Comparison of ENCODE assay signal across 25 cellular contexts in the genomic region with DNA sequence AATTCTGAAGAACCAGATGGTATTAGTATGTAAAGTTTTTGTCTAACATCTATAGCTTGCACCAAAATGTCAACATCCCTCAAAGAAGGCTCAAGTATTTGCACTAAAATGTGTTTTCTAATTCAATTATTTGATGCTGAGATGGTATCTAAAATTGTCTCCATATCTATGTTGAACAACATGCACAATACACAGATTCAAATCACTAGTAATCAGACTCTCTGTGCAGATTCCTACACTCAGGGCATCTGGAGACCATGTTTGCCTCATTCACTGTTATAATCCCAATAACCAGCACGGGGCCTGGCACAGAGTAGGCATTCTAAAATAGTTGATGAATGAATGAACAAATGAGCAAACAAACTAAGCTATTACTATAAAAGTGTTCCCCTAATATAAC.
"Had no signal": no experiment of that assay in that cellular context is flagged by ENCODE, and none has a peak within 500 bp of the region (broad histone marks: within the 10 kb centered on the region; RNA-seq: fewer than 3 reads in every experiment).

No MANE protein-coding gene starts in this region.

- H3K4me3 Mint-ChIP-seq: immature natural killer cell; naive thymus-derived CD8-positive, alpha-beta T cell; neural crest cell; stimulated activated effector memory CD8-positive, alpha-beta T cell treated with anti-CD3 and anti-CD28 coated beads, Interleukin-12 subunit alpha, Interleukin-12 subunit beta, amount 100 ng/mL, for 72 hours; stimulated activated naive CD8-positive, alpha-beta T cell treated with anti-CD3 and anti-CD28 coated beads, Interleukin-15, Interleukin-2, amounts not matched to agents 100 ng/mL and 50 ng/mL, for 24 hours had no signal

- H3K9me3 Mint-ChIP-seq: immature natural killer cell; naive thymus-derived CD8-positive, alpha-beta T cell; stimulated activated effector memory CD8-positive, alpha-beta T cell treated with anti-CD3 and anti-CD28 coated beads, Interleukin-12 subunit alpha, Interleukin-12 subunit beta, amount 100 ng/mL, for 72 hours; stimulated activated naive CD8-positive, alpha-beta T cell treated with anti-CD3 and anti-CD28 coated beads, Interleukin-15, Interleukin-2, amounts not matched to agents 100 ng/mL and 50 ng/mL, for 24 hours had no signal

- H3K27me3 Mint-ChIP-seq: naive thymus-derived CD8-positive, alpha-beta T cell; stimulated activated naive CD8-positive, alpha-beta T cell treated with anti-CD3 and anti-CD28 coated beads, Interleukin-15, Interleukin-2, amounts not matched to agents 100 ng/mL and 50 ng/mL, for 24 hours had no signal

- H3K4me1 ChIP-seq: prostate gland, upper lobe of right lung had no signal

- H3K27ac Mint-ChIP-seq: immature natural killer cell; naive thymus-derived CD8-positive, alpha-beta T cell; nephron; stimulated activated effector memory CD8-positive, alpha-beta T cell treated with anti-CD3 and anti-CD28 coated beads, Interleukin-12 subunit alpha, Interleukin-12 subunit beta, amount 100 ng/mL, for 72 hours; stimulated activated naive CD8-positive, alpha-beta T cell treated with anti-CD3 and anti-CD28 coated beads, Interleukin-15, Interleukin-2, amounts not matched to agents 100 ng/mL and 50 ng/mL, for 24 hours had no signal

- H3K36me3 ChIP-seq: lower lobe of right lung, pancreas, prostate gland, spleen, suprapubic skin, thoracic aorta, tibial artery, upper lobe of right lung had no signal

- H3K27me3 ChIP-seq: pancreas, spleen, suprapubic skin, tibial artery, upper lobe of right lung had no signal

- ATAC-seq: lower lobe of right lung; naive thymus-derived CD8-positive, alpha-beta T cell; pancreas; sciatic nerve; stimulated activated effector memory CD8-positive, alpha-beta T cell treated with anti-CD3 and anti-CD28 coated beads, Interleukin-12 subunit alpha, Interleukin-12 subunit beta, amount 100 ng/mL, for 72 hours; upper lobe of right lung had no signal

- H3K27ac ChIP-seq: lower lobe of right lung, pancreas, prostate gland, spleen, suprapubic skin, upper lobe of right lung had no signal

- H3K9me3 ChIP-seq: lower lobe of right lung, pancreas, prostate gland, spleen, suprapubic skin, thoracic aorta, tibial artery, upper lobe of right lung had no signal

- DNase-seq: hypothalamus; immature natural killer cell; kidney; lower lobe of right lung; mammary epithelial cell; mesenchymal stem cell; naive thymus-derived CD8-positive, alpha-beta T cell; nucleus accumbens; pancreas; posterior cingulate gyrus; small intestine; spleen; stimulated activated CD4-positive, alpha-beta T cell treated with anti-CD3 and anti-CD28 coated beads, Interleukin-4, amount 100 ng/mL, for 24 hours; stimulated activated naive CD4-positive, alpha-beta T cell; tibial artery; trophoblast cell; upper lobe of right lung had no signal

- H3K4me3 ChIP-seq: lower lobe of right lung, pancreas, prostate gland, spleen, suprapubic skin, thoracic aorta, tibial artery, upper lobe of right lung had no signal

- H3K4me1 Mint-ChIP-seq: immature natural killer cell; naive thymus-derived CD8-positive, alpha-beta T cell had no signal

- H3K36me3 Mint-ChIP-seq: stimulated activated effector memory CD8-positive, alpha-beta T cell treated with anti-CD3 and anti-CD28 coated beads, Interleukin-12 subunit alpha, Interleukin-12 subunit beta, amount 100 ng/mL, for 72 hours had no signal
